ENCODE assay signal across 8 cellular contexts in genomic region chr6:116268589-116269293, GRCh38. TPM values are rescaled to one million over a fixed set of nuclear protein-coding genes. Genes with fewer than 3 reads are reported as not detected.
DNase-seq lines count a peak whose midpoint lies in the region; ATAC-seq, FAIRE-seq and TF ChIP-seq lines count a peak whose summit lies in the region.

No MANE protein-coding gene starts in this region.

- no peaks in the 10 kb centered on the region for H3K27me3 ChIP-seq in ovary

- FAIRE-seq in GM18507 (lab: Jason Lieb, UNC), result peak; percentile 88

- DNase-seq in Ammon's horn (ENCODE audit: low spot score) (peak; percentile 64), GM18507 (ENCODE audit: extremely low spot score, insufficient read length, low read depth) (no peak), NCI-H1436 treated with DMSO at 0.1 percent for 48 hours (lab: John Stamatoyannopoulos, UW) (peak; percentile 32), SW480 (ENCODE audit: low spot score) (peak; percentile 79), fibroblast of pulmonary artery (ENCODE audit: low read depth) (peak; percentile 89), ovary (no peak)

- H3K4me3 Mint-ChIP-seq in stimulated activated memory B cell treated with anti-CD40 and anti-IgM and Interleukin-4, amounts not matched to agents 10 μg/mL and 1 μg/mL and 100 μg/mL, for 72 hours, result no peak overlapping the region

- H3K27ac Mint-ChIP-seq in stimulated activated memory B cell treated with anti-CD40 and anti-IgM and Interleukin-4, amounts not matched to agents 10 μg/mL and 1 μg/mL and 100 μg/mL, for 72 hours, result no peak overlapping the region

- no peaks in the 10 kb centered on the region for H3K27me3 Mint-ChIP-seq in stimulated activated memory B cell treated with anti-CD40 and anti-IgM and Interleukin-4, amounts not matched to agents 10 μg/mL and 1 μg/mL and 100 μg/mL, for 72 hours

- TF ChIP-seq POLR2A in ovary (IDR thresholded peaks at IDR 0.05), result no peak

- WGBS in ovary, 3 donors, result 28 to 31% (median 29%) methylated on average over 3 of the region's 3 CpGs

- H3K36me3 ChIP-seq in ovary, result no peaks in the 10 kb centered on the region

- no peaks in the 10 kb centered on the region for H3K9me3 ChIP-seq in ovary

- H3K27ac ChIP-seq in ovary, result no peak overlapping the region

- peaks cover 26% of the 10 kb centered on the region for H3K4me1 Mint-ChIP-seq in stimulated activated memory B cell treated with anti-CD40 and anti-IgM and Interleukin-4, amounts not matched to agents 10 μg/mL and 1 μg/mL and 100 μg/mL, for 72 hours

- intact Hi-C loops in ovary (cut with DNase I), result loop anchor here in 1 of 4 donors (10.0 kb wide), 1 partner anchor 266 kb away; no protein-coding TSS in a partner anchor

- H3K36me3 Mint-ChIP-seq in stimulated activated memory B cell treated with anti-CD40 and anti-IgM and Interleukin-4, amounts not matched to agents 10 μg/mL and 1 μg/mL and 100 μg/mL, for 72 hours, result peaks cover 33% of the 10 kb centered on the region

- no peaks in the 10 kb centered on the region for H3K4me1 ChIP-seq in ovary (ENCODE audit: insufficient read depth)

- no peaks in the 10 kb centered on the region for H3K9me3 Mint-ChIP-seq in stimulated activated memory B cell treated with anti-CD40 and anti-IgM and Interleukin-4, amounts not matched to agents 10 μg/mL and 1 μg/mL and 100 μg/mL, for 72 hours

- H3K4me3 ChIP-seq in fibroblast of pulmonary artery (replicated peaks; ENCODE audit: low read depth, low read length), result no peak overlapping the region
- no peak overlapping the region for H3K4me3 ChIP-seq in ovary

- peak; percentile 91 for ATAC-seq in HG02870 (IDR thresholded peaks at IDR 0.05; ENCODE audit: unreplicated experiment)
- ATAC-seq in stimulated activated memory B cell treated with anti-CD40 and anti-IgM and Interleukin-4, amounts not matched to agents 10 μg/mL and 1 μg/mL and 100 μg/mL, for 72 hours, result no peak

- TF ChIP-seq CTCF in fibroblast of pulmonary artery (IDR thresholded peaks at IDR 0.05; ENCODE audit: low read length, missing control alignments), result peak; percentile 97
- peak; percentile 18 to 71 (median 64) for TF ChIP-seq CTCF in ovary (IDR thresholded peaks at IDR 0.05)

- no peak for TF ChIP-seq EP300 in ovary (IDR thresholded peaks at IDR 0.05)

RNA-seq across cellular contexts. Expression of gene TSPYL1, which starts 11.0 kb away (rescaled TPM):
- 100 to 1,000 TPM in 4 of 7 donors, 10 to 100 TPM in 3; 60.0 to 155 (median 113) TPM for total RNA-seq in ovary
- polyA plus RNA-seq in ovary, result 10 to 100 TPM; 39.2 to 88.4 TPM

RNA-seq across cellular contexts. Expression of gene TSPYL4, which starts 14.9 kb away (rescaled TPM):
- total RNA-seq in ovary, result 10 to 100 TPM; 18.1 to 44.4 (median 31.0) TPM
- polyA plus RNA-seq in ovary, result 10 to 100 TPM; 23.0 to 35.3 TPM

Comparison
In these comparisons a context has a peak if more than half of its experiments do, and no peak if none do; other contexts are left out.
1. DNase-seq: peak in Ammon's horn (single experiment), NCI-H1436 treated with DMSO at 0.1 percent for 48 hours (single experiment), SW480 (single experiment) and fibroblast of pulmonary artery (single experiment); none in GM18507 (single experiment) and ovary (0 of 5).